22 cellular contexts compared by ENCODE assay signal in the genomic region with DNA sequence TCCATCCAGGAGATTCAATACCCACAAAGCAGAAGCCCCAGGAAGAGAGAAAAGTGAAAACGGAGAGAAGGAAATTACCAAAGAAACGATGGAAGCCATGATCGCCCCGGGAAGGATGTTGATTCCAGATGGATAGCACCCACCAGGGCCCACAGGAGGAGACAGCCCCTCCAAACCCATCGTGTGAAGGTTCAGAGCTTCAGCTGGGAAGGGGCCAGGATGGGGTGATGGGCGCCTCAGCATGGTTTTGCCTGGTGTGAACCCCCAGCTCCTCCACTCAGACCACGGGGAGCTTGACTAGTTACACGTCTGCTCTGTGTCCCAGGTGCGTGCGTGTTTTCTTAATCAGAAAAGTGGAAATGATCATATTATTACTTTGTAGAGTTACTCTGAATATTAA.
"Had no signal": no experiment of that assay in that cellular context is flagged by ENCODE, and none has a peak within 500 bp of the region (broad histone marks: within the 10 kb centered on the region; RNA-seq: fewer than 3 reads in every experiment).

No MANE protein-coding gene starts in this region.

- H3K4me3 Mint-ChIP-seq: effector memory CD8-positive, alpha-beta T cell; nephron progenitor cell; stimulated activated naive CD8-positive, alpha-beta T cell treated with anti-CD3 and anti-CD28 coated beads, Interleukin-15, amount 100 ng/mL, for 72 hours had no signal

- H3K36me3 ChIP-seq: lower lobe of right lung, ovary, right lobe of liver, suprapubic skin, thyroid gland had no signal

- H3K4me1 ChIP-seq: lower lobe of right lung, right lobe of liver, suprapubic skin, thyroid gland had no signal

- ATAC-seq: effector memory CD8-positive, alpha-beta T cell; left ventricle myocardium superior; lower lobe of right lung; naive thymus-derived CD8-positive, alpha-beta T cell; right lobe of liver; stimulated activated naive CD8-positive, alpha-beta T cell treated with anti-CD3 and anti-CD28 coated beads, Interleukin-15, amount 100 ng/mL, for 72 hours had no signal

- H3K27ac Mint-ChIP-seq: naive thymus-derived CD8-positive, alpha-beta T cell; nephron progenitor cell; stimulated activated naive CD8-positive, alpha-beta T cell treated with anti-CD3 and anti-CD28 coated beads, Interleukin-15, amount 100 ng/mL, for 72 hours had no signal

- H3K4me1 Mint-ChIP-seq: stimulated activated naive CD8-positive, alpha-beta T cell treated with anti-CD3 and anti-CD28 coated beads, Interleukin-15, amount 100 ng/mL, for 72 hours had no signal

- H3K4me3 ChIP-seq: lower lobe of right lung, ovary, right lobe of liver, smooth muscle cell, suprapubic skin, thyroid gland had no signal

- H3K4me2 ChIP-seq: smooth muscle cell had no signal

- H3K27me3 ChIP-seq: ovary, right lobe of liver, suprapubic skin, thyroid gland had no signal

- H3K27me3 Mint-ChIP-seq: naive thymus-derived CD8-positive, alpha-beta T cell; stimulated activated naive CD8-positive, alpha-beta T cell treated with anti-CD3 and anti-CD28 coated beads, Interleukin-15, amount 100 ng/mL, for 72 hours had no signal

- DNase-seq: cortex of kidney; effector memory CD8-positive, alpha-beta T cell; erythroblast; left ventricle myocardium superior; lower lobe of right lung; naive thymus-derived CD8-positive, alpha-beta T cell; nephron progenitor cell; nucleus accumbens; ovary; posterior cingulate gyrus; retina; right lobe of liver; stimulated activated CD4-positive, alpha-beta T cell treated with anti-CD3 and anti-CD28 coated beads, Interleukin-12 subunit alpha, Interleukin-12 subunit beta, amount 100 ng/mL, for 4 hours; stimulated activated CD4-positive, alpha-beta T cell treated with anti-CD3 and anti-CD28 coated beads, Interleukin-1b, Interleukin-23, amount 100 ng/mL, for 48 hours; stimulated activated CD4-positive, alpha-beta T cell treated with anti-CD3 and anti-CD28 coated beads, Interleukin-4, amount 100 ng/mL, for 1 hour; stimulated activated CD8-positive, alpha-beta memory T cell treated with anti-CD3 and anti-CD28 coated beads, Interleukin-4, amount 100 ng/mL, for 48 hours; stimulated activated naive CD4-positive, alpha-beta T cell; stimulated activated naive CD8-positive, alpha-beta T cell treated with anti-CD3 and anti-CD28 coated beads, Interleukin-15, amount 100 ng/mL, for 72 hours; thyroid gland; trophoblast cell had no signal

- H3K27ac ChIP-seq: lower lobe of right lung, ovary, right lobe of liver, suprapubic skin, thyroid gland had no signal

- H3K9me3 ChIP-seq: lower lobe of right lung, ovary, right lobe of liver, suprapubic skin, thyroid gland had no signal

- H3K9me3 Mint-ChIP-seq: effector memory CD8-positive, alpha-beta T cell; nephron progenitor cell; stimulated activated naive CD8-positive, alpha-beta T cell treated with anti-CD3 and anti-CD28 coated beads, Interleukin-15, amount 100 ng/mL, for 72 hours had no signal
